ENCODE assay signal across 8 cellular contexts in the genomic region with DNA sequence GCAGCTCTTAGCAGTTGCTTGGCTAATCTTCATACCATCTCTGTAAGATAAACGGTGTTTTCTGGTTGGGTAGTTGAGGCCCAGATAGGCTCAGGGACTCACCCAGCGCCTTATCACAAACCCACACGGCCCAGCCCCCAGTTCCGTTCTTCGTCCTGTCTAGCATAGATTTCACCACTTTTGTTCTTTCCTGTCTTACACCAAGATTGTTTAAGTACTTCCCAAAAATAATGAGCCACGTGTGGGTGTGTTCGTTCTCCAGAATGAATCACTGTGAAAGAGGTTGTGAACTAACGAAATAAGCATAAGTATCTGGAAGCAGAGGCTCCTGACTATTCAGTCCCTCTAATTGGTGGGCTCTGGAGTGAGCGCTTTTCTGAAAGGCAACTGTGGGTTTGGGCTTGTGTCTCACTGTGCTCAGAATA. TPM values are rescaled to one million over a fixed set of nuclear protein-coding genes. Genes with fewer than 3 reads are reported as not detected.
A peak's percentile ranks its signal among the peaks of the same experiment; 100 is the strongest.
DNase-seq lines count a peak whose midpoint lies in the region; ATAC-seq, FAIRE-seq and TF ChIP-seq lines count a peak whose summit lies in the region.

No MANE protein-coding gene starts in this region.

- peaks cover 29% of the 10 kb centered on the region for H3K79me2 ChIP-seq in keratinocyte (ENCODE audit: control insufficient read depth, insufficient read depth, low read length)

- H3K36me3 Mint-ChIP-seq in activated naive CD8-positive, alpha-beta T cell treated with anti-CD3 and anti-CD28 coated beads, Interleukin-2, amount 50 U/mL, for 24 hours (ENCODE audit: low read depth), result peaks cover 17% of the 10 kb centered on the region

- H3K9me3 ChIP-seq in keratinocyte (ENCODE audit: control insufficient read depth, low read depth, low read length), result no peaks in the 10 kb centered on the region

- CTCF ChIA-PET in GM10248 (lab: Yijun Ruan, JAX), result interaction anchor here (0.9 to 3.1 kb wide), 4 partner anchors 9 to 50 kb away, joined by 3 to 25 read pairs (median 6); no protein-coding TSS in a partner anchor

- H3K9ac ChIP-seq in keratinocyte (ENCODE audit: control insufficient read depth, extremely low read depth, insufficient read depth, low read length), result peak overlapping the region; percentile 40

- FAIRE-seq in keratinocyte (lab: Jason Lieb, UNC), result peak; percentile 26

- H3K36me3 ChIP-seq in keratinocyte (ENCODE audit: control insufficient read depth in 2 of 2, extremely low read depth in 1 of 2, insufficient read depth in 2 of 2, low read length in 2 of 2), result peaks cover 6 to 18% of the 10 kb centered on the region in 2 experiments

- H3K4me2 ChIP-seq in keratinocyte (ENCODE audit: control insufficient read depth, extremely low read depth, insufficient read depth, low read depth, low read length), result peak overlapping the region; percentile 72

- H3K4me3 ChIP-seq in keratinocyte (ENCODE audit: control insufficient read depth in 2 of 3, extremely low read depth in 1 of 3, insufficient read depth in 2 of 3, low read depth in 1 of 3, low read length in 3 of 3), result peak overlapping the region in 1 of 3 experiments; percentile 22

- peak; percentile 64 for DNase-seq in activated naive CD4-positive, alpha-beta T cell treated with Interleukin-2 at 50 U/mL for 16 hours
- DNase-seq in activated naive CD4-positive, alpha-beta T cell (lab: John Stamatoyannopoulos, UW), result no peak
- peak; percentile 71 for DNase-seq in activated naive CD8-positive, alpha-beta T cell treated with anti-CD3 and anti-CD28 coated beads, Interleukin-2, amount 50 U/mL, for 24 hours
- DNase-seq in keratinocyte (ENCODE audit: low read depth, low spot score) (no peak), GM10248 (ENCODE audit: extremely low spot score) (no peak)
- DNase-seq in stimulated activated CD4-positive, alpha-beta T cell treated with anti-CD3 and anti-CD28 coated beads, Interleukin-4, amount 100 ng/mL, for 4 hours, result peak; percentile 32 to 34

- peak overlapping the region; percentile 82 for H3K27ac ChIP-seq in keratinocyte (ENCODE audit: control insufficient read depth, insufficient read depth, low read length)

- TF ChIP-seq CTCF in keratinocyte (optimal IDR thresholded peaks at IDR 0.05 in 1 of 3, IDR thresholded peaks at IDR 0.05 in 1 of 3, conservative IDR thresholded peaks at IDR 0.05 in 1 of 3; ENCODE audit: extremely low read depth in 1 of 3, insufficient read depth in 2 of 3, low read length in 3 of 3), result no peak
- TF ChIP-seq CTCF in GM10248 (IDR thresholded peaks at IDR 0.05; ENCODE audit: control extremely low read depth, extremely low read depth, low read depth, missing control alignments), result no peak

- H3K4me1 ChIP-seq in keratinocyte (ENCODE audit: control insufficient read depth, extremely low read depth, insufficient read depth, low read length), result peaks cover 38% of the 10 kb centered on the region

- H3K27me3 ChIP-seq in keratinocyte (ENCODE audit: control insufficient read depth, extremely low read depth, insufficient read depth, low read length), result no peaks in the 10 kb centered on the region

- ATAC-seq in activated naive CD8-positive, alpha-beta T cell treated with anti-CD3 and anti-CD28 coated beads, Interleukin-2, amount 50 U/mL, for 24 hours, result peak; percentile 74
- ATAC-seq in GM19351 (IDR thresholded peaks at IDR 0.05; ENCODE audit: unreplicated experiment), result no peak
- ATAC-seq in HG03175 (IDR thresholded peaks at IDR 0.05; ENCODE audit: unreplicated experiment), result no peak

- H3K4me1 Mint-ChIP-seq in activated naive CD8-positive, alpha-beta T cell treated with anti-CD3 and anti-CD28 coated beads, Interleukin-2, amount 50 U/mL, for 24 hours, result peaks cover 74% of the 10 kb centered on the region

- H3K27me3 Mint-ChIP-seq in activated naive CD8-positive, alpha-beta T cell treated with anti-CD3 and anti-CD28 coated beads, Interleukin-2, amount 50 U/mL, for 24 hours, result no peaks in the 10 kb centered on the region

- H2AFZ ChIP-seq in keratinocyte (ENCODE audit: control insufficient read depth, low read length), result no peak overlapping the region

- peak overlapping the region; percentile 39 for H3K27ac Mint-ChIP-seq in activated naive CD8-positive, alpha-beta T cell treated with anti-CD3 and anti-CD28 coated beads, Interleukin-2, amount 50 U/mL, for 24 hours

- dilution Hi-C loops in keratinocyte (cut with MboI; ENCODE audit: extremely low pct_ligation_motif_present, low sequenced_read_pairs), result no loop called here

- H3K9me3 Mint-ChIP-seq in activated naive CD8-positive, alpha-beta T cell treated with anti-CD3 and anti-CD28 coated beads, Interleukin-2, amount 50 U/mL, for 24 hours, result no peaks in the 10 kb centered on the region

- peak overlapping the region; percentile 6 for H3K4me3 Mint-ChIP-seq in activated naive CD8-positive, alpha-beta T cell treated with anti-CD3 and anti-CD28 coated beads, Interleukin-2, amount 50 U/mL, for 24 hours

- H3K9me1 ChIP-seq in keratinocyte (ENCODE audit: control insufficient read depth, extremely low read depth, insufficient read depth, low read length), result no peaks in the 10 kb centered on the region

- no peaks in the 10 kb centered on the region for H4K20me1 ChIP-seq in keratinocyte (ENCODE audit: control insufficient read depth, extremely low read depth, insufficient read depth, low read length)

- POLR2A ChIA-PET in GM10248 (lab: Yijun Ruan, JAX), result no interaction called here

RNA-seq across cellular contexts. Expression of a gene that starts 21.4 kb away (rescaled TPM):
- polyA plus RNA-seq in keratinocyte, result 11.8 to 15.3 TPM (median 12.7 TPM) in 3 replicates
- 3.6 TPM for polyA plus RNA-seq in keratinocyte (2011; ENCODE audit: low read depth)
- polyA plus RNA-seq in keratinocyte (2011; cell fraction: cytosol; rRNA removed), result 9.3 and 10.1 TPM in 2 replicates
- 36.4 and 38.2 TPM in 2 replicates for polyA plus RNA-seq in keratinocyte (2011; cell fraction: nucleus; rRNA removed)
- polyA plus RNA-seq in keratinocyte (2012; ENCODE audit: low replicate concordance), result 12.9 and 13.0 TPM in 2 replicates
- 16.3 to 20.1 TPM (median 18.7 TPM) in 3 replicates for polyA minus RNA-seq in keratinocyte
- 12.1 TPM for polyA minus RNA-seq in keratinocyte (2011; cell fraction: cytosol; rRNA and poly(A)+ RNA removed)
- polyA minus RNA-seq in keratinocyte (2011; cell fraction: nucleus; rRNA and poly(A)+ RNA removed), result 21.5 and 26.6 TPM in 2 replicates

RNA-seq across cellular contexts. Expression of a gene that starts 33.9 kb away (rescaled TPM):
- polyA plus RNA-seq in keratinocyte, result 0.54 to 0.86 TPM (median 0.56 TPM) in 3 replicates
- 1.5 TPM for polyA plus RNA-seq in keratinocyte (2011; ENCODE audit: low read depth)
- 0.27 and 0.61 TPM in 2 replicates for polyA plus RNA-seq in keratinocyte (2011; cell fraction: cytosol; rRNA removed)
- 1.7 and 2.5 TPM in 2 replicates for polyA plus RNA-seq in keratinocyte (2011; cell fraction: nucleus; rRNA removed)
- 0.37 and 0.44 TPM in 2 replicates for polyA plus RNA-seq in keratinocyte (2012; ENCODE audit: low replicate concordance)
- polyA minus RNA-seq in keratinocyte, result 0.20 to 1.1 TPM in 2 of 3 replicates, not detected in the other
- not detected for polyA minus RNA-seq in keratinocyte (2011; cell fraction: cytosol; rRNA and poly(A)+ RNA removed)
- polyA minus RNA-seq in keratinocyte (2011; cell fraction: nucleus; rRNA and poly(A)+ RNA removed), result 2.2 and 4.9 TPM in 2 replicates

Comparison
In these comparisons a context has a peak if more than half of its experiments do, and no peak if none do; other contexts are left out.
1. DNase-seq: peak in activated naive CD4-positive, alpha-beta T cell treated with Interleukin-2 at 50 U/mL for 16 hours (single experiment), activated naive CD8-positive, alpha-beta T cell treated with anti-CD3 and anti-CD28 coated beads, Interleukin-2, amount 50 U/mL, for 24 hours (single experiment) and stimulated activated CD4-positive, alpha-beta T cell treated with anti-CD3 and anti-CD28 coated beads, Interleukin-4, amount 100 ng/mL, for 4 hours (2 of 2); none in activated naive CD4-positive, alpha-beta T cell (0 of 4), keratinocyte (single experiment) and GM10248 (single experiment).